In genomic region chr3:15292765-15293522, GRCh38 we compare ENCODE assay signal across 11 cellular contexts. TPM values are rescaled to one million over a fixed set of nuclear protein-coding genes. Genes with fewer than 3 reads are reported as not detected.
DNase-seq lines count a peak whose midpoint lies in the region; ATAC-seq and TF ChIP-seq lines count a peak whose summit lies in the region.
"Had no signal": no experiment of that assay in that cellular context is flagged by ENCODE, and none has a peak within 500 bp of the region (broad histone marks: within the 10 kb centered on the region; RNA-seq: fewer than 3 reads in every experiment).

No MANE protein-coding gene starts in this region.

- H3K27ac ChIP-seq in coronary artery = peak overlapping the region; percentile 81 to 85
- H3K27ac ChIP-seq in testis = peak overlapping the region; percentile 39 to 75
- H3K27ac ChIP-seq: 22Rv1 had no signal

- no peaks in the 10 kb centered on the region for H3K27me3 ChIP-seq in testis

- no peak for TF ChIP-seq CTCF in coronary artery (IDR thresholded peaks at IDR 0.05)
- no peak for TF ChIP-seq CTCF in mesothelial cell of epicardium (IDR thresholded peaks at IDR 0.05; ENCODE audit: unreplicated experiment)
- TF ChIP-seq CTCF in testis (IDR thresholded peaks at IDR 0.05) = no peak

- H3K4me3 ChIP-seq in coronary artery = peak overlapping the region; percentile 35
- no peak overlapping the region for H3K4me3 ChIP-seq in testis

- WGBS in testis, 2 donors = 40 to 49% methylated on average over 13 of the region's 13 CpGs

- H3K4me3 Mint-ChIP-seq in mesothelial cell of epicardium = no peak overlapping the region

- peaks cover 38% of the 10 kb centered on the region for H3K4me1 ChIP-seq in testis

- H3K27me3 Mint-ChIP-seq in mesothelial cell of epicardium (ENCODE audit: low read depth) = no peaks in the 10 kb centered on the region

- H3K36me3 Mint-ChIP-seq in mesothelial cell of epicardium = peaks cover 28% of the 10 kb centered on the region

- no peak for TF ChIP-seq POLR2A in testis (IDR thresholded peaks at IDR 0.05)

- no peaks in the 10 kb centered on the region for H3K36me3 ChIP-seq in testis (ENCODE audit: low read depth, missing control alignments)

- H3K4me1 Mint-ChIP-seq in mesothelial cell of epicardium = peaks cover 34% of the 10 kb centered on the region

- intact Hi-C loops in testis (cut with DNase I; ENCODE audit: low total_unique reads) = no loop called here

- no peaks in the 10 kb centered on the region for H3K9me3 ChIP-seq in testis

- peak overlapping the region; percentile 59 for H3K27ac Mint-ChIP-seq in mesothelial cell of epicardium

- peak; percentile 40 for DNase-seq in DMS 273 (lab: John Stamatoyannopoulos, UW; ENCODE audit: unreplicated experiment)
- DNase-seq in DMS 273 treated with DMSO at 0.1 percent for 48 hours (lab: John Stamatoyannopoulos, UW) = no peak
- DNase-seq in coronary artery (ENCODE audit: low spot score) = peak; percentile 97
- no peak for DNase-seq in mesothelial cell of epicardium (ENCODE audit: low spot score in 2 of 2, unreplicated experiment in 2 of 2)
- peak; percentile 83 for DNase-seq in testis
- DNase-seq in NCI-H128 (lab: John Stamatoyannopoulos, UW; ENCODE audit: unreplicated experiment) = no peak
- DNase-seq in NCI-H748 treated with DMSO at 0.1 percent for 48 hours (lab: John Stamatoyannopoulos, UW) = no peak
- DNase-seq: SHP77 treated with DMSO at 0.1 percent for 48 hours had no signal

- ATAC-seq in GM18873 (IDR thresholded peaks at IDR 0.05; ENCODE audit: low FRiP score, unreplicated experiment) = no peak

- H3K9me3 Mint-ChIP-seq in mesothelial cell of epicardium = peaks cover 4% of the 10 kb centered on the region
- H3K9me3 Mint-ChIP-seq: activated T-helper 2 cell treated with anti-CD3 and anti-CD28 coated beads, Interferon-gamma antibody, Interleukin-2, Interleukin-4, amounts not matched to agents 10 μg/mL and 5 μg/mL and 100 μg/mL, durations not matched to agents 14 hours and 24 hours and 36 hours had no signal

RNA-seq across cellular contexts. Expression of gene SH3BP5, which starts 39.4 kb away (rescaled TPM):
- total RNA-seq in mesothelial cell of epicardium = 78.7 to 88.6 TPM (median 80.5 TPM) in 3 replicates
- 100 to 1,000 TPM; 102 to 126 TPM for total RNA-seq in testis
- polyA plus RNA-seq in testis (ENCODE audit: insufficient read depth, low read depth, low replicate concordance) = 86.7 TPM

Comparison
In these comparisons a context has a peak if more than half of its experiments do, and no peak if none do; other contexts are left out.
1. DNase-seq: peak in DMS 273 (single experiment), coronary artery (single experiment) and testis (single experiment); none in DMS 273 treated with DMSO at 0.1 percent for 48 hours (single experiment), mesothelial cell of epicardium (0 of 2), NCI-H128 (single experiment) and NCI-H748 treated with DMSO at 0.1 percent for 48 hours (single experiment).